1 cellular context compared by ENCODE assay signal in the genomic region with DNA sequence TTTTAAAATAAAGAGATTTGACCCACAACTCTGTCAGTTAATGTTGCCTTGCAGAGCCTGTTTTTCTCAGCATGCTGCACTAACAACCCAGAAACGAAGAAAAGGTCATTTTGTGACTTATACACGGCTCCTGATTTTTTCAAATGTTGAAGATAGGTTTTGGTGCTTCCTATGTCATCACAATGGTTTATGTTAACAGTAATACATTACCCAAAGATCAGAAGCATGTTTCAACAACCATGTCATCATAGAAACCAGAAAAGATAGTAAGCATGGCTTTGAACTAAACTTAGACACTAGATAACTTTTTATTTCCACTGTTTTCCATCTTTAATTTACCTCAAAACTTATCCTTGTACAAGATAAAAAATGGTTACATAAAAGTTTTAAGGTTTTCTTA.
TF ChIP-seq lines count a peak whose summit lies in the region.

No MANE protein-coding gene starts in this region.

TF ChIP-seq in K562, 482 proteins besides CTCF, POLR2A, EP300 and RAD21:
- TF ChIP-seq TCF7 (IDR thresholded peaks at IDR 0.05; ENCODE audit: borderline replicate concordance): no peak
- TF ChIP-seq ZNF696 (CRISPR knock-in tag; conservative IDR thresholded peaks at IDR 0.05): no peak
- no peak for TF ChIP-seq EHMT2 (IDR thresholded peaks at IDR 0.05)
- no peak for TF ChIP-seq HDAC6 (IDR thresholded peaks at IDR 0.05; ENCODE audit: low read depth, low read length)
- TF ChIP-seq NONO (IDR thresholded peaks at IDR 0.05; ENCODE audit: low read depth in 2 of 2, low read length in 1 of 2): no peak
- TF ChIP-seq GABPB1 (CRISPR knock-in tag; IDR thresholded peaks at IDR 0.05): no peak
- TF ChIP-seq ZKSCAN3 (CRISPR knock-in tag; IDR thresholded peaks at IDR 0.05): no peak
